12 cellular contexts compared by ENCODE assay signal in genomic region chr21:28959367-28960099, GRCh38. TPM values are rescaled to one million over a fixed set of nuclear protein-coding genes. Genes with fewer than 3 reads are reported as not detected.
DNase-seq lines count a peak whose midpoint lies in the region; ATAC-seq, FAIRE-seq and TF ChIP-seq lines count a peak whose summit lies in the region.
"Had no signal": no experiment of that assay in that cellular context is flagged by ENCODE, and none has a peak within 500 bp of the region (broad histone marks: within the 10 kb centered on the region; RNA-seq: fewer than 3 reads in every experiment).

No MANE protein-coding gene starts in this region.

- H3K4me2 ChIP-seq in GM12878 (ENCODE audit: control insufficient read depth, insufficient read depth): no peak overlapping the region

- 98% methylated on average over 7 of the region's 7 CpGs for WGBS in GM12878 (ENCODE audit: insufficient coverage, insufficient replicate concordance, low lambda C conversion rate, missing lambda C conversion rate)

- no peak overlapping the region for H3K9ac ChIP-seq in GM12878 (ENCODE audit: control insufficient read depth, insufficient read depth, low read length)

- SMC1A ChIA-PET in GM12878 (lab: Charles Lee; ENCODE audit: uncharacterized antibody, unreplicated experiment): interaction anchor here (0.8 to 1.5 kb wide), 2 partner anchors 10 to 33 kb away, joined by 3 read pairs; partner anchors contain the start of gene LTN1

- in situ Hi-C loops in GM12878 (cut with MboI): no loop called here

- POLR2A ChIA-PET in GM12878 (lab: Charles Lee): interaction anchor here (0.6 kb wide), 1 partner anchor 36 kb away, joined by 4 read pairs; no protein-coding TSS in a partner anchor

- H3K36me3 ChIP-seq in ACC112 (ENCODE audit: insufficient read depth, low read length): peaks cover 27% of the 10 kb centered on the region
- H3K36me3 ChIP-seq in GM12878 (ENCODE audit: control insufficient read depth in 2 of 2, insufficient read depth in 2 of 2, low read length in 1 of 2): peaks cover 1 to 10% of the 10 kb centered on the region in 2 experiments; a peak in 3 of 4 replicates
- H3K36me3 ChIP-seq: prostate gland had no signal

- CTCF ChIA-PET in GM12878 (lab: Yijun Ruan, JAX): interaction anchor here (1.6 kb wide), 1 partner anchor 14 kb away, joined by 3 read pairs; no protein-coding TSS in a partner anchor

- H3K27me3 ChIP-seq in ACC112 (ENCODE audit: insufficient read depth, low read length) (no peaks in the 10 kb centered on the region), GM12878 (replicated peaks in 1 of 2; ENCODE audit: control insufficient read depth in 2 of 2, insufficient read depth in 2 of 2, low read length in 1 of 2) (no peaks in the 10 kb centered on the region)
- H3K27me3 ChIP-seq: BE2C, body of pancreas had no signal

- no peaks in the 10 kb centered on the region for H4K20me1 ChIP-seq in GM12878 (ENCODE audit: control insufficient read depth, insufficient read depth)

- ATAC-seq in GM12878 (no peak), HG03280 (IDR thresholded peaks at IDR 0.05; ENCODE audit: unreplicated experiment) (no peak), HG02970 (IDR thresholded peaks at IDR 0.05; ENCODE audit: low FRiP score, unreplicated experiment) (no peak)
- ATAC-seq: body of pancreas had no signal

- H3K79me2 ChIP-seq in ACC112 (ENCODE audit: control insufficient read depth, insufficient read depth, low read length, unreplicated experiment): no peaks in the 10 kb centered on the region
- H3K79me2 ChIP-seq in GM12878 (ENCODE audit: control insufficient read depth, insufficient read depth, low read length): no peaks in the 10 kb centered on the region

- no peaks in the 10 kb centered on the region for H3K9me3 ChIP-seq in GM12878 (replicated peaks; ENCODE audit: control insufficient read depth, insufficient read depth, low read length)
- H3K9me3 ChIP-seq: BE2C, body of pancreas, prostate gland had no signal

- H3K4me3 ChIP-seq in ACC112 (ENCODE audit: low read depth, low read length) (no peak overlapping the region), GM12878 (no peak overlapping the region)
- H3K4me3 ChIP-seq: body of pancreas, prostate gland had no signal

- no peak for FAIRE-seq in GM12878 (lab: Jason Lieb, UNC)
- FAIRE-seq in islet of Langerhans (lab: Jason Lieb, UNC): peak; percentile 88

- TF ChIP-seq CTCF in GM12878 (IDR thresholded peaks at IDR 0.05 in 2 of 3, conservative IDR thresholded peaks at IDR 0.05 in 1 of 3; ENCODE audit: control insufficient read depth in 2 of 3, extremely low read depth in 1 of 3, insufficient read depth in 1 of 3, low read depth in 3 of 3, low read length in 3 of 3): no peak

- intact Hi-C loops in GM12878 (cut with micrococcal nuclease; ENCODE audit: unreplicated experiment): no loop called here

- no peak for TF ChIP-seq POLR2A in GM12878 (IDR thresholded peaks at IDR 0.05; ENCODE audit: low read depth, low read length)

- no peak overlapping the region for H2AFZ ChIP-seq in ACC112 (ENCODE audit: low read length, unreplicated experiment)
- no peak overlapping the region for H2AFZ ChIP-seq in GM12878 (ENCODE audit: control insufficient read depth, low read depth, low read length)

- H3K4me1 ChIP-seq in ACC112 (ENCODE audit: control insufficient read depth, insufficient read depth, low read length, unreplicated experiment): peaks cover 7% of the 10 kb centered on the region
- H3K4me1 ChIP-seq in GM12878 (ENCODE audit: control insufficient read depth, insufficient read depth, low read length): no peaks in the 10 kb centered on the region

- no TSS peak for BruUV-seq in GM12878 (replicated peaks; lab: Mats Ljungman, UMichigan)

- DNase-seq in HS-27A (ENCODE audit: low read depth) (peak; percentile 33), GM12878 (ENCODE audit: low read depth, low spot score) (no peak), NCI-H345 (lab: John Stamatoyannopoulos, UW) (no peak), DMS 273 (lab: John Stamatoyannopoulos, UW; ENCODE audit: unreplicated experiment) (no peak)
- DNase-seq: BE2C, body of pancreas, NCI-H187 had no signal

- peak overlapping the region; percentile 75 for H3K27ac ChIP-seq in ACC112 (ENCODE audit: low read depth, low read length)
- H3K27ac ChIP-seq in GM12878 (ENCODE audit: control insufficient read depth, insufficient read depth): no peak overlapping the region
- H3K27ac ChIP-seq: body of pancreas, prostate gland had no signal

- RAD21 ChIA-PET in GM12878 (lab: Charles Lee; ENCODE audit: unreplicated experiment): no interaction called here

- no peak for TF ChIP-seq EP300 in GM12878 (IDR thresholded peaks at IDR 0.05; ENCODE audit: borderline replicate concordance in 1 of 2, control insufficient read depth in 1 of 2, low read depth in 2 of 2, low read length in 2 of 2)

- TF ChIP-seq RAD21 in GM12878 (IDR thresholded peaks at IDR 0.05; ENCODE audit: insufficient read depth, low read depth, low read length): no peak

TF ChIP-seq in GM12878, 131 proteins besides CTCF, POLR2A, EP300 and RAD21 (continues in another document):
- TF ChIP-seq BCLAF1 (IDR thresholded peaks at IDR 0.05): no peak

RNA-seq across cellular contexts. Expression of gene LTN1, which starts 33.1 kb away (rescaled TPM):
- 88.9 and 102 TPM in 2 replicates for total RNA-seq in GM12878 (2013; cell fraction: nucleolus; rRNA removed)
- total RNA-seq in GM12878 (2014; rRNA removed) (11.7 and 11.8 TPM in 2 replicates), GM12878 (2014; rRNA removed; fragmentation: Illumina TruSeq; extraction: Trizol) (16.5 and 17.3 TPM in 2 replicates), GM12878 (2021) (13.2 and 13.8 TPM in 2 replicates)
- polyA plus RNA-seq in GM12878 (2011; ENCODE audit: low read depth): 3.6 TPM
- polyA plus RNA-seq in GM12878 (2011; rRNA removed) (13.0 and 18.9 TPM in 2 replicates), GM12878 (2014; fragmentation: Illumina TruSeq; extraction: Trizol) (12.9 and 19.4 TPM in 2 replicates), GM12878 (2014; fragmentation: Nextera tagmentation; extraction: Ambion mirVana) (10 to 100 TPM in 1 of 2 experiments, 1 to 10 TPM in 1; 3.5 to 10.1 TPM), GM12878 (2014; rRNA removed) (6.7 and 8.4 TPM in 2 replicates), GM12878 (2016; fragmentation: Nextera tagmentation; extraction: Ambion mirVana) (10 to 100 TPM; 11.4 to 14.3 TPM)
- polyA plus RNA-seq in GM12878 (2011; cell fraction: cytosol; rRNA removed): 4.8 and 6.1 TPM in 2 replicates
- 14.5 and 15.3 TPM in 2 replicates for polyA plus RNA-seq in GM12878 (2011; cell fraction: nucleus; rRNA removed)
- polyA plus RNA-seq in GM12878 (2012): 6.9 and 9.2 TPM in 2 replicates
- polyA minus RNA-seq in GM12878 (2011; rRNA and poly(A)+ RNA removed): 28.9 and 38.8 TPM in 2 replicates
- 9.4 and 9.7 TPM in 2 replicates for polyA minus RNA-seq in GM12878 (2011; cell fraction: cytosol; rRNA and poly(A)+ RNA removed)
- polyA minus RNA-seq in GM12878 (2011; cell fraction: nucleus; rRNA and poly(A)+ RNA removed): 26.6 and 34.3 TPM in 2 replicates

RNA-seq across cellular contexts. Expression of gene RWDD2B, which starts 59.6 kb away (rescaled TPM):
- 10.3 and 10.6 TPM in 2 replicates for total RNA-seq in GM12878 (2013; cell fraction: nucleolus; rRNA removed)
- total RNA-seq in GM12878 (2014; rRNA removed) (13.5 and 16.2 TPM in 2 replicates), GM12878 (2014; rRNA removed; fragmentation: Illumina TruSeq; extraction: Trizol) (17.4 and 18.8 TPM in 2 replicates), GM12878 (2021) (15.0 and 17.6 TPM in 2 replicates)
- polyA plus RNA-seq in GM12878 (2011; ENCODE audit: low read depth): 8.9 TPM
- polyA plus RNA-seq in GM12878 (2011; rRNA removed) (15.1 and 19.1 TPM in 2 replicates), GM12878 (2014; fragmentation: Illumina TruSeq; extraction: Trizol) (22.0 and 29.9 TPM in 2 replicates), GM12878 (2014; fragmentation: Nextera tagmentation; extraction: Ambion mirVana) (10 to 100 TPM; 33.2 to 37.1 TPM), GM12878 (2014; rRNA removed) (11.9 and 14.2 TPM in 2 replicates), GM12878 (2016; fragmentation: Nextera tagmentation; extraction: Ambion mirVana) (10 to 100 TPM; 34.4 to 38.3 TPM)
- polyA plus RNA-seq in GM12878 (2011; cell fraction: cytosol; rRNA removed): 6.7 and 7.3 TPM in 2 replicates
- polyA plus RNA-seq in GM12878 (2011; cell fraction: nucleus; rRNA removed): 7.9 and 9.1 TPM in 2 replicates
- 10.0 and 12.6 TPM in 2 replicates for polyA plus RNA-seq in GM12878 (2012)
- 6.9 and 8.9 TPM in 2 replicates for polyA minus RNA-seq in GM12878 (2011; rRNA and poly(A)+ RNA removed)
- 2.5 and 3.6 TPM in 2 replicates for polyA minus RNA-seq in GM12878 (2011; cell fraction: cytosol; rRNA and poly(A)+ RNA removed)
- 1.6 and 3.8 TPM in 2 replicates for polyA minus RNA-seq in GM12878 (2011; cell fraction: nucleus; rRNA and poly(A)+ RNA removed)
